24 cellular contexts compared by ENCODE assay signal in the genomic region with DNA sequence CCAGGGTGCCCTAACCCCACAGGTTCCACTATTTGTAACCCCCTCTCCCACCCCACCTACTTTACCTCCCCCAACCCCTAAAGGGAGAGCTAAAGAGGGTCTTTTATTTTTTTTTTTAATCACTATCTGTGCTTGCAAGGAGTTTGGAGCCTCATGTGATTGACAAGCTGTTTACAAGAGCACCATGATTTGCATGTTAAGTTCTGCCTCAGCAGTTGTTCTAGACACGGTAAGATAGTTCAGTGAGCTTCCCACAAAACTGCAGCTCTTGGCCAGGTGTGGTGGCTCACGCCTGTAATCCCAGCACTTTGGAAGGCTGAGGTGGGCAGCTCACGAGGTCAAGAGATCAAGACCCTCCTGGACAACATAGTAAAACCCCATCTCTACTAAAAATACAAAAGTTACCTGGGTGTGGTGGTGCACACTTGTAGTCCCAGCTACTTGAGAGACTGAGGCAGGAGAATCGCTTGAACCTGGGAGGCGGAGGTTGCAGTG. TPM values are rescaled to one million over a fixed set of nuclear protein-coding genes. Genes with fewer than 3 reads are reported as not detected.
DNase-seq lines count a peak whose midpoint lies in the region; ATAC-seq and TF ChIP-seq lines count a peak whose summit lies in the region.
"Had no signal": no experiment of that assay in that cellular context is flagged by ENCODE, and none has a peak within 500 bp of the region (broad histone marks: within the 10 kb centered on the region; RNA-seq: fewer than 3 reads in every experiment).

No MANE protein-coding gene starts in this region.

- no peaks in the 10 kb centered on the region for H3K27me3 ChIP-seq in ascending aorta
- H3K27me3 ChIP-seq: body of pancreas, dorsolateral prefrontal cortex, gastroesophageal sphincter, ovary, upper lobe of right lung had no signal

- POLR2A ChIA-PET in activated CD8-positive, alpha-beta T cell treated with anti-CD3 and anti-CD28 coated beads, Interleukin-2, amount 10 ng/mL, durations not matched to agents 7 days and 5 days (lab: Charles Lee) = no interaction called here

- H3K36me3 ChIP-seq in ascending aorta = no peaks in the 10 kb centered on the region
- H3K36me3 ChIP-seq: gastroesophageal sphincter, ovary, upper lobe of right lung had no signal

- H3K9me3 Mint-ChIP-seq in memory B cell = no peaks in the 10 kb centered on the region
- no peaks in the 10 kb centered on the region for H3K9me3 Mint-ChIP-seq in activated CD8-positive, alpha-beta T cell treated with anti-CD3 and anti-CD28 coated beads, Interleukin-2, amount 10 ng/mL, durations not matched to agents 7 days and 5 days (ENCODE audit: insufficient read depth)
- H3K9me3 Mint-ChIP-seq: activated naive CD8-positive, alpha-beta T cell treated with anti-CD3 and anti-CD28 coated beads, Interleukin-2, amount 50 U/mL, for 24 hours; activated T-cell treated with anti-CD3 and anti-CD28 coated beads, Interleukin-2, amount 50 U/mL, for 24 hours; natural killer cell had no signal

- H3K36me3 Mint-ChIP-seq in memory B cell = no peaks in the 10 kb centered on the region
- no peaks in the 10 kb centered on the region for H3K36me3 Mint-ChIP-seq in activated CD8-positive, alpha-beta T cell treated with anti-CD3 and anti-CD28 coated beads, Interleukin-2, amount 10 ng/mL, durations not matched to agents 7 days and 5 days (ENCODE audit: low read depth)
- H3K36me3 Mint-ChIP-seq: natural killer cell had no signal

- intact Hi-C loops in ascending aorta (cut with DNase I) = no loop called here

- TF ChIP-seq CTCF in ascending aorta (IDR thresholded peaks at IDR 0.05) = no peak

- peak overlapping the region; percentile 87 for H3K27ac Mint-ChIP-seq in memory B cell
- H3K27ac Mint-ChIP-seq in activated CD8-positive, alpha-beta T cell treated with anti-CD3 and anti-CD28 coated beads, Interleukin-2, amount 10 ng/mL, durations not matched to agents 7 days and 5 days = no peak overlapping the region
- H3K27ac Mint-ChIP-seq: activated naive CD8-positive, alpha-beta T cell treated with anti-CD3 and anti-CD28 coated beads, Interleukin-2, amount 50 U/mL, for 24 hours; activated T-cell treated with anti-CD3 and anti-CD28 coated beads, Interleukin-2, amount 50 U/mL, for 24 hours; natural killer cell had no signal

- peaks cover 0 to 16% of the 10 kb centered on the region in 2 donors for H3K4me1 ChIP-seq in ascending aorta

- H3K4me3 ChIP-seq in ascending aorta = no peak overlapping the region
- H3K4me3 ChIP-seq: body of pancreas, dorsolateral prefrontal cortex, gastroesophageal sphincter, ovary, upper lobe of right lung had no signal

- DNase-seq in NCI-H2171 treated with DMSO at 0.1 percent for 48 hours (lab: John Stamatoyannopoulos, UW) (peak; percentile 27), NCI-H2171 (lab: John Stamatoyannopoulos, UW) (no peak), ascending aorta (ENCODE audit: low spot score in 2 of 2) (peak in 1 of 2 donors; percentile 28), memory B cell (ENCODE audit: low spot score in 2 of 2) (no peak), cerebellum (ENCODE audit: low spot score) (no peak), NCI-H1694 (lab: John Stamatoyannopoulos, UW) (no peak), NCI-H2107 (lab: John Stamatoyannopoulos, UW) (no peak)
- no peak for DNase-seq in activated CD8-positive, alpha-beta T cell treated with anti-CD3 and anti-CD28 coated beads, Interleukin-2, amount 10 ng/mL, durations not matched to agents 7 days and 5 days
- DNase-seq: 8988T; activated CD4-positive, alpha-beta T cell treated with anti-CD3 and anti-CD28 coated beads for 48 hours; activated naive CD8-positive, alpha-beta T cell treated with anti-CD3 and anti-CD28 coated beads, Interleukin-2, amount 50 U/mL, for 24 hours; activated T-cell treated with anti-CD3 and anti-CD28 coated beads, Interleukin-2, amount 50 U/mL, for 24 hours; body of pancreas; dorsolateral prefrontal cortex; EL; left ventricle myocardium superior; natural killer cell; NCI-H1048; ovary; retina; T-helper 2 cell; upper lobe of right lung had no signal

- peak overlapping the region; percentile 84 to 87 for H3K27ac ChIP-seq in ascending aorta
- H3K27ac ChIP-seq: body of pancreas, dorsolateral prefrontal cortex, gastroesophageal sphincter, ovary, upper lobe of right lung had no signal

- ATAC-seq in memory B cell (ENCODE audit: low read depth) = peak; percentile 56
- ATAC-seq in activated CD8-positive, alpha-beta T cell treated with anti-CD3 and anti-CD28 coated beads, Interleukin-2, amount 10 ng/mL, durations not matched to agents 7 days and 5 days = no peak
- ATAC-seq: activated naive CD8-positive, alpha-beta T cell treated with anti-CD3 and anti-CD28 coated beads, Interleukin-2, amount 50 U/mL, for 24 hours; body of pancreas; gastroesophageal sphincter; left ventricle myocardium superior; natural killer cell; SK-N-SH treated with all-trans-retinoic acid at 6 μM for 48 hours; upper lobe of right lung had no signal

- H3K27me3 Mint-ChIP-seq in memory B cell = no peaks in the 10 kb centered on the region
- H3K27me3 Mint-ChIP-seq in activated CD8-positive, alpha-beta T cell treated with anti-CD3 and anti-CD28 coated beads, Interleukin-2, amount 10 ng/mL, durations not matched to agents 7 days and 5 days (ENCODE audit: low read depth) = peaks cover 31% of the 10 kb centered on the region

- H3K4me1 Mint-ChIP-seq in memory B cell = peaks cover 15% of the 10 kb centered on the region
- no peaks in the 10 kb centered on the region for H3K4me1 Mint-ChIP-seq in activated CD8-positive, alpha-beta T cell treated with anti-CD3 and anti-CD28 coated beads, Interleukin-2, amount 10 ng/mL, durations not matched to agents 7 days and 5 days (ENCODE audit: low read depth)

- CTCF ChIA-PET in activated CD8-positive, alpha-beta T cell treated with anti-CD3 and anti-CD28 coated beads, Interleukin-2, amount 10 ng/mL, durations not matched to agents 7 days and 5 days (lab: Charles Lee) = no interaction called here

- peaks cover 0 to 10% of the 10 kb centered on the region in 2 donors for H3K9me3 ChIP-seq in ascending aorta
- H3K9me3 ChIP-seq: body of pancreas, gastroesophageal sphincter, ovary, upper lobe of right lung had no signal

- H3K4me3 Mint-ChIP-seq in memory B cell = peak overlapping the region; percentile 62
- no peak overlapping the region for H3K4me3 Mint-ChIP-seq in activated CD8-positive, alpha-beta T cell treated with anti-CD3 and anti-CD28 coated beads, Interleukin-2, amount 10 ng/mL, durations not matched to agents 7 days and 5 days
- H3K4me3 Mint-ChIP-seq: activated naive CD8-positive, alpha-beta T cell treated with anti-CD3 and anti-CD28 coated beads, Interleukin-2, amount 50 U/mL, for 24 hours; activated T-cell treated with anti-CD3 and anti-CD28 coated beads, Interleukin-2, amount 50 U/mL, for 24 hours; natural killer cell had no signal

RNA-seq across cellular contexts. Expression of gene PXDC1, which starts 5.0 kb away (rescaled TPM):
- total RNA-seq in ascending aorta = 310 TPM
- not detected for total RNA-seq in activated CD8-positive, alpha-beta T cell treated with anti-CD3 and anti-CD28 coated beads, Interleukin-2, amount 10 ng/mL, durations not matched to agents 7 days and 5 days
- 17.6 TPM for total RNA-seq in cerebellum

Comparison
In these comparisons a context has a peak if more than half of its experiments do, and no peak if none do; other contexts are left out.
1. RNA of gene PXDC1, which starts 5.0 kb away (total RNA-seq): 310 TPM in ascending aorta (single experiment) and 17.6 TPM in cerebellum (single experiment); not detected in activated CD8-positive, alpha-beta T cell treated with anti-CD3 and anti-CD28 coated beads, Interleukin-2, amount 10 ng/mL, durations not matched to agents 7 days and 5 days; every median in the first group is over 10 times any median in the second.